In the genomic region with DNA sequence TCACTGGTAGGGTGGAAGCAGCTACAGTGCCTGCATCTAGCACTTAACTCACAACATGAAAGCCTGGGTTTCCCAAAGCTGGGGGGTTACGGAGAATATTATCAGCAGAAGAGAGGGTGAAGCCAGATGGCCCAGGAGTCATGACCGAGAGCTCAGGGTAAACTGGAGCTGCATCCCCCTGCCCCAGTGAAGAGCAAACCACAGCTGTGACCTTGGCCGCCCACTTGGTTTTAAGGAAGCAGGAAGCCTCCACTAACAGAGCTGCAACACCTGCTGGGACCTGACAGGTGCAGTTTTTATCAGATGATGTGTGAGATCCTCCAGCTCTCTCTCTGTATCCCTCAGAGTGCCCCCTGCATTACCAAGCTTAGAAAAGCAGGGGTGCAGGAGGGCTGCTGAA, we compare ENCODE assay signal across 15 cellular contexts. TPM values are rescaled to one million over a fixed set of nuclear protein-coding genes. Genes with fewer than 3 reads are reported as not detected.
DNase-seq lines count a peak whose midpoint lies in the region; ATAC-seq, FAIRE-seq and TF ChIP-seq lines count a peak whose summit lies in the region.
"Had no signal": no experiment of that assay in that cellular context is flagged by ENCODE, and none has a peak within 500 bp of the region (broad histone marks: within the 10 kb centered on the region; RNA-seq: fewer than 3 reads in every experiment).

No MANE protein-coding gene starts in this region.

- peaks cover 24% of the 10 kb centered on the region for H3K4me1 Mint-ChIP-seq in type B pancreatic cell (ENCODE audit: unreplicated experiment)

- H3K27me3 ChIP-seq in SK-N-SH (ENCODE audit: insufficient read depth) (no peaks in the 10 kb centered on the region), SJCRH30 (no peaks in the 10 kb centered on the region), HepG2 (ENCODE audit: control insufficient read depth in 1 of 2, insufficient read depth in 2 of 2, low read length in 2 of 2) (no peaks in the 10 kb centered on the region), brain microvascular endothelial cell (replicated peaks) (no peaks in the 10 kb centered on the region)

- no peaks in the 10 kb centered on the region for H3K27me3 Mint-ChIP-seq in type B pancreatic cell
- H3K27me3 Mint-ChIP-seq: activated T-cell treated with anti-CD3 and anti-CD28 coated beads, Interleukin-2, amount 50 U/mL, for 24 hours had no signal

- peak overlapping the region; percentile 81 for H3K27ac Mint-ChIP-seq in type B pancreatic cell
- H3K27ac Mint-ChIP-seq: activated T-cell treated with anti-CD3 and anti-CD28 coated beads, Interleukin-2, amount 50 U/mL, for 24 hours had no signal

- peaks cover 3% of the 10 kb centered on the region; the same call in 1 of the 2 replicates for H3K79me2 ChIP-seq in SK-N-SH (ENCODE audit: insufficient read depth)
- no peaks in the 10 kb centered on the region for H3K79me2 ChIP-seq in HepG2 (ENCODE audit: insufficient read depth, low read length)

- FAIRE-seq in HepG2 (lab: Jason Lieb, UNC) = no peak
- FAIRE-seq: D721Med had no signal

- WGBS in SK-N-SH (ENCODE audit: low lambda C conversion rate) = 100% methylated on average over 2 of the region's 3 CpGs
- 81% methylated on average over 2 of the region's 3 CpGs for WGBS in HepG2 (ENCODE audit: low lambda C conversion rate)

- H3K9me2 ChIP-seq in SK-N-SH = no peaks in the 10 kb centered on the region

- H3K4me2 ChIP-seq in SK-N-SH (no peak overlapping the region), HepG2 (ENCODE audit: low read depth, low read length) (no peak overlapping the region)

- TF ChIP-seq POLR2A in HepG2 (IDR thresholded peaks at IDR 0.05; ENCODE audit: insufficient read depth in 1 of 2, low read depth in 2 of 2, low read length in 2 of 2) = no peak

- H3K27ac ChIP-seq in SK-N-SH (ENCODE audit: low read depth in 2 of 2, low read length in 1 of 2) (peak overlapping the region; percentile 20 to 78), SJCRH30 (no peak overlapping the region), HepG2 (ENCODE audit: extremely low read length, insufficient read depth, low read length) (no peak overlapping the region), brain microvascular endothelial cell (no peak overlapping the region)
- H3K27ac ChIP-seq: left ventricle myocardium inferior had no signal

- no peak overlapping the region for H2AFZ ChIP-seq in SK-N-SH (ENCODE audit: low read depth)
- no peak overlapping the region for H2AFZ ChIP-seq in HepG2 (ENCODE audit: low read length)

- ATAC-seq in SK-N-SH treated with all-trans-retinoic acid at 6 μM for 48 hours (no peak), HepG2 (peak; percentile 19; the same call in 1 of the 3 replicates), GM21423 (IDR thresholded peaks at IDR 0.05; ENCODE audit: unreplicated experiment) (no peak)

- in situ Hi-C loops in HepG2 (cut with HindIII; ENCODE audit: extremely low pct_ligation_motif_present, low pct_unique_long_range_greater_than_20kb) (loop anchor here (5.0 kb wide), 1 partner anchor 98 kb away; no protein-coding TSS in a partner anchor), brain microvascular endothelial cell (cut with HindIII; ENCODE audit: low pct_ligation_motif_present, low sequenced_read_pairs) (no loop called here)

- DNase-seq in SK-N-SH = no peak
- DNase-seq in SJCRH30 = peak; percentile 39 to 64
- DNase-seq in HepG2 (ENCODE audit: low spot score) = no peak
- DNase-seq in type B pancreatic cell (ENCODE audit: extremely low spot score, unreplicated experiment) = no peak
- no peak for DNase-seq in brain microvascular endothelial cell
- no peak for DNase-seq in SIG-M5 treated with dmso at 0.1 percent for 504 hours (lab: John Stamatoyannopoulos, UW; ENCODE audit: unreplicated experiment)
- DNase-seq: activated CD4-positive, alpha-beta T cell treated with anti-CD3 and anti-CD28 coated beads for 1 hour; activated T-cell treated with anti-CD3 and anti-CD28 coated beads, Interleukin-2, amount 50 U/mL, for 24 hours; hypothalamus; Kasumi-1; left ventricle myocardium inferior had no signal

- H3K36me3 ChIP-seq in SK-N-SH (replicated peaks in 1 of 2; ENCODE audit: control insufficient read depth in 1 of 2, insufficient read depth in 2 of 2, low read length in 1 of 2) (peaks cover 26 to 28% of the 10 kb centered on the region in 2 experiments), SJCRH30 (peaks cover 16% of the 10 kb centered on the region), HepG2 (replicated peaks in 1 of 2; ENCODE audit: control insufficient read depth in 1 of 2, insufficient read depth in 2 of 2, low read length in 2 of 2) (peaks cover 2 to 3% of the 10 kb centered on the region in 2 experiments), brain microvascular endothelial cell (replicated peaks) (peaks cover 20% of the 10 kb centered on the region)

- H3F3A ChIP-seq in SK-N-SH (replicated peaks; ENCODE audit: insufficient read depth) = peaks cover 29% of the 10 kb centered on the region

- H3K9me3 ChIP-seq in SK-N-SH = no peaks in the 10 kb centered on the region
- no peaks in the 10 kb centered on the region for H3K9me3 ChIP-seq in SJCRH30 (replicated peaks)
- no peaks in the 10 kb centered on the region for H3K9me3 ChIP-seq in HepG2 (ENCODE audit: low read length)
- H3K9me3 ChIP-seq: left ventricle myocardium inferior had no signal

- CTCF ChIA-PET in SK-N-SH (lab: Yijun Ruan, JAX) = no interaction called here
- CTCF ChIA-PET in HepG2 (lab: Yijun Ruan, JAX; ENCODE audit: low intra/inter-chr PET ratio, low total read pairs) = no interaction called here

- peaks cover 19 to 85% of the 10 kb centered on the region in 2 experiments for H3K4me1 ChIP-seq in SK-N-SH (ENCODE audit: control insufficient read depth in 1 of 2, insufficient read depth in 2 of 2, low read depth in 1 of 2, low read length in 1 of 2)
- H3K4me1 ChIP-seq in SJCRH30 = peaks cover 9% of the 10 kb centered on the region
- H3K4me1 ChIP-seq in HepG2 (ENCODE audit: insufficient read depth, low read length) = peaks cover 22% of the 10 kb centered on the region

- no peak overlapping the region for H3K4me3 Mint-ChIP-seq in type B pancreatic cell
- H3K4me3 Mint-ChIP-seq: activated T-cell treated with anti-CD3 and anti-CD28 coated beads, Interleukin-2, amount 50 U/mL, for 24 hours had no signal

- H3K9ac ChIP-seq in SK-N-SH (no peak overlapping the region), HepG2 (ENCODE audit: insufficient read depth, low read depth, low read length) (no peak overlapping the region)

- no TSS peak for BruUV-seq in HepG2 (replicated peaks; lab: Mats Ljungman, UMichigan)

- TF ChIP-seq EP300 in SK-N-SH (IDR thresholded peaks at IDR 0.05; ENCODE audit: borderline replicate concordance in 1 of 2, low read depth in 1 of 2, low read length in 1 of 2) (no peak), HepG2 (IDR thresholded peaks at IDR 0.05; ENCODE audit: low read depth in 2 of 2, low read length in 2 of 2) (no peak), HepG2 (CRISPR knock-in tag; IDR thresholded peaks at IDR 0.05; ENCODE audit: borderline replicate concordance) (no peak)

- no peak for TF ChIP-seq RAD21 in SK-N-SH (IDR thresholded peaks at IDR 0.05; ENCODE audit: low read length)
- TF ChIP-seq RAD21 in HepG2 (CRISPR knock-in tag; IDR thresholded peaks at IDR 0.05) = no peak

- intact Hi-C loops in HepG2 (cut with micrococcal nuclease; ENCODE audit: unreplicated experiment) = loop anchor here (5.0 kb wide), 1 partner anchor 58 kb away; no protein-coding TSS in a partner anchor

- TF ChIP-seq CTCF in SK-N-SH (IDR thresholded peaks at IDR 0.05) (no peak), HepG2 (CRISPR knock-in tag; IDR thresholded peaks at IDR 0.05) (no peak), type B pancreatic cell (conservative IDR thresholded peaks at IDR 0.05) (no peak), brain microvascular endothelial cell (IDR thresholded peaks at IDR 0.05; ENCODE audit: low read depth, low read length, missing control alignments) (no peak)

- no peaks in the 10 kb centered on the region for H4K20me1 ChIP-seq in SK-N-SH (ENCODE audit: insufficient read depth)
- H4K20me1 ChIP-seq in HepG2 (ENCODE audit: insufficient read depth, low read length) = no peaks in the 10 kb centered on the region

- H3K36me3 Mint-ChIP-seq in type B pancreatic cell = peaks cover 18% of the 10 kb centered on the region

- no peaks in the 10 kb centered on the region for H3K9me3 Mint-ChIP-seq in type B pancreatic cell
- H3K9me3 Mint-ChIP-seq: activated T-cell treated with anti-CD3 and anti-CD28 coated beads, Interleukin-2, amount 50 U/mL, for 24 hours had no signal

- no peak overlapping the region for H3K4me3 ChIP-seq in SK-N-SH (ENCODE audit: low read depth in 2 of 2, low read length in 1 of 2)
- H3K4me3 ChIP-seq in SJCRH30 = no peak overlapping the region
- no peak overlapping the region for H3K4me3 ChIP-seq in HepG2 (replicated peaks in 1 of 3; ENCODE audit: insufficient read depth in 1 of 3, low read depth in 2 of 3, low read length in 3 of 3)
- no peak overlapping the region for H3K4me3 ChIP-seq in brain microvascular endothelial cell (ENCODE audit: low read depth, low read length)
- H3K4me3 ChIP-seq: left ventricle myocardium inferior, skin epidermis had no signal

- POLR2A ChIA-PET in SK-N-SH (lab: Yijun Ruan, JAX) (interaction anchor here (0.7 to 0.8 kb wide), 2 partner anchors 17 to 21 kb away, joined by 3 read pairs; a partner anchor contains a TSS), HepG2 (lab: Yijun Ruan, JAX) (interaction anchor here (0.8 to 2.7 kb wide), 5 partner anchors 9 to 44 kb away, joined by 3 to 22 read pairs (median 3); a partner anchor contains a TSS)

RNA-seq across cellular contexts. Expression of a gene that starts 20.9 kb away (rescaled TPM):
- polyA plus RNA-seq in SK-N-SH (2012; rRNA removed) (12.7 and 15.1 TPM in 2 replicates), HepG2 (2011; rRNA removed) (7.4 and 7.9 TPM in 2 replicates)
- 13.1 and 13.2 TPM in 2 replicates for polyA plus RNA-seq in SK-N-SH (2012; cell fraction: cytosol; rRNA removed)
- 15.3 and 17.0 TPM in 2 replicates for polyA plus RNA-seq in SK-N-SH (2012; cell fraction: nucleus; rRNA removed)
- 19.2 and 22.7 TPM in 2 replicates for total RNA-seq in SJCRH30 (2014; rRNA removed; shearing (Covaris generic))
- total RNA-seq in HepG2 (2016; rRNA removed; fragmentation: Illumina TruSeq; extraction: Trizol) (10.1 and 14.0 TPM in 2 replicates), type B pancreatic cell (ENCODE audit: low replicate concordance) (15.5 and 17.0 TPM in 2 replicates)
- 3.9 and 4.2 TPM in 2 replicates for total RNA-seq in HepG2 (2016; cell fraction: cytosol; rRNA removed; fragmentation: Illumina TruSeq; extraction: Trizol; ENCODE audit: low read depth)
- total RNA-seq in HepG2 (2016; cell fraction: insoluble cytoplasmic fraction; rRNA removed; fragmentation: Illumina TruSeq; extraction: Trizol) = 10.1 and 10.9 TPM in 2 replicates
- 9.8 and 11.8 TPM in 2 replicates for total RNA-seq in HepG2 (2016; cell fraction: membrane; rRNA removed; fragmentation: Illumina TruSeq; extraction: Trizol)
- 9.6 and 12.5 TPM in 2 replicates for total RNA-seq in HepG2 (2016; cell fraction: nucleus; rRNA removed; fragmentation: Illumina TruSeq; extraction: Trizol)
- 5.8 and 6.9 TPM in 2 replicates for polyA plus RNA-seq in HepG2 (2011; cell fraction: cytosol; rRNA removed)
- polyA plus RNA-seq in HepG2 (2011; cell fraction: nucleus; rRNA removed) = 6.0 and 7.4 TPM in 2 replicates
- 5.4 and 5.9 TPM in 2 replicates for polyA plus RNA-seq in HepG2 (2012)
- polyA plus RNA-seq in HepG2 (2016; cell fraction: cytosol; fragmentation: Illumina TruSeq; extraction: Trizol; ENCODE audit: low read depth) = 4.6 and 4.7 TPM in 2 replicates
- 7.4 and 9.0 TPM in 2 replicates for polyA plus RNA-seq in HepG2 (2016; cell fraction: insoluble cytoplasmic fraction; fragmentation: Illumina TruSeq; extraction: Trizol; ENCODE audit: low read depth)
- polyA plus RNA-seq in HepG2 (2016; cell fraction: membrane; fragmentation: Illumina TruSeq; extraction: Trizol; ENCODE audit: low read depth) = 7.2 and 7.3 TPM in 2 replicates
- polyA plus RNA-seq in HepG2 (2016; cell fraction: nucleus; fragmentation: Illumina TruSeq; extraction: Trizol; ENCODE audit: insufficient read depth, low read depth) = 6.7 and 7.9 TPM in 2 replicates
- polyA minus RNA-seq in HepG2 (2011; rRNA and poly(A)+ RNA removed; ENCODE audit: low replicate concordance) = 35.7 and 40.8 TPM in 2 replicates
- polyA minus RNA-seq in HepG2 (2011; cell fraction: cytosol; rRNA and poly(A)+ RNA removed) = 11.7 and 13.2 TPM in 2 replicates
- polyA minus RNA-seq in HepG2 (2011; cell fraction: nucleus; rRNA and poly(A)+ RNA removed) = 18.0 and 24.1 TPM in 2 replicates

RNA-seq across cellular contexts. Expression of a gene that starts 44.6 kb away (rescaled TPM):
- polyA plus RNA-seq in SK-N-SH (2012; rRNA removed) = 9.7 and 14.2 TPM in 2 replicates
- 11.2 and 11.5 TPM in 2 replicates for polyA plus RNA-seq in SK-N-SH (2012; cell fraction: cytosol; rRNA removed)
- polyA plus RNA-seq in SK-N-SH (2012; cell fraction: nucleus; rRNA removed) = 13.7 and 30.5 TPM in 2 replicates
- total RNA-seq in SJCRH30 (2014; rRNA removed; shearing (Covaris generic)) = 18.3 and 21.8 TPM in 2 replicates
- 33.3 and 37.9 TPM in 2 replicates for total RNA-seq in HepG2 (2016; rRNA removed; fragmentation: Illumina TruSeq; extraction: Trizol)
- 6.7 and 7.4 TPM in 2 replicates for total RNA-seq in HepG2 (2016; cell fraction: cytosol; rRNA removed; fragmentation: Illumina TruSeq; extraction: Trizol; ENCODE audit: low read depth)
- total RNA-seq in HepG2 (2016; cell fraction: insoluble cytoplasmic fraction; rRNA removed; fragmentation: Illumina TruSeq; extraction: Trizol) = 33.6 and 35.3 TPM in 2 replicates
- 10.5 and 12.8 TPM in 2 replicates for total RNA-seq in HepG2 (2016; cell fraction: membrane; rRNA removed; fragmentation: Illumina TruSeq; extraction: Trizol)
- 39.8 and 45.9 TPM in 2 replicates for total RNA-seq in HepG2 (2016; cell fraction: nucleus; rRNA removed; fragmentation: Illumina TruSeq; extraction: Trizol)
- polyA plus RNA-seq in HepG2 (2011; rRNA removed) = 14.7 and 17.3 TPM in 2 replicates
- 4.5 and 6.0 TPM in 2 replicates for polyA plus RNA-seq in HepG2 (2011; cell fraction: cytosol; rRNA removed)
- 18.6 and 23.7 TPM in 2 replicates for polyA plus RNA-seq in HepG2 (2011; cell fraction: nucleus; rRNA removed)
- polyA plus RNA-seq in HepG2 (2012) = 13.0 and 13.5 TPM in 2 replicates
- 3.7 and 4.9 TPM in 2 replicates for polyA plus RNA-seq in HepG2 (2016; cell fraction: cytosol; fragmentation: Illumina TruSeq; extraction: Trizol; ENCODE audit: low read depth)
- 37.0 and 38.7 TPM in 2 replicates for polyA plus RNA-seq in HepG2 (2016; cell fraction: insoluble cytoplasmic fraction; fragmentation: Illumina TruSeq; extraction: Trizol; ENCODE audit: low read depth)
- 4.7 and 6.8 TPM in 2 replicates for polyA plus RNA-seq in HepG2 (2016; cell fraction: membrane; fragmentation: Illumina TruSeq; extraction: Trizol; ENCODE audit: low read depth)
- polyA plus RNA-seq in HepG2 (2016; cell fraction: nucleus; fragmentation: Illumina TruSeq; extraction: Trizol; ENCODE audit: insufficient read depth, low read depth) = 77.3 and 77.9 TPM in 2 replicates
- 4.2 and 10.8 TPM in 2 replicates for polyA minus RNA-seq in HepG2 (2011; rRNA and poly(A)+ RNA removed; ENCODE audit: low replicate concordance)
- polyA minus RNA-seq in HepG2 (2011; cell fraction: cytosol; rRNA and poly(A)+ RNA removed) = 4.7 and 5.1 TPM in 2 replicates
- 26.5 and 37.2 TPM in 2 replicates for polyA minus RNA-seq in HepG2 (2011; cell fraction: nucleus; rRNA and poly(A)+ RNA removed)
- total RNA-seq in type B pancreatic cell (ENCODE audit: low replicate concordance) = 3.7 and 6.6 TPM in 2 replicates

Comparison
In these comparisons a context has a peak if more than half of its experiments do, and no peak if none do; other contexts are left out.
1. DNase-seq: peak in SJCRH30 (2 of 2); none in SK-N-SH (single experiment), HepG2 (single experiment), type B pancreatic cell (single experiment), brain microvascular endothelial cell (single experiment) and SIG-M5 treated with dmso at 0.1 percent for 504 hours (single experiment).
2. H3K27ac ChIP-seq: peak in SK-N-SH (2 of 2); none in SJCRH30 (single experiment), HepG2 (single experiment) and brain microvascular endothelial cell (single experiment).